15 cellular contexts compared by ENCODE assay signal in the genomic region with DNA sequence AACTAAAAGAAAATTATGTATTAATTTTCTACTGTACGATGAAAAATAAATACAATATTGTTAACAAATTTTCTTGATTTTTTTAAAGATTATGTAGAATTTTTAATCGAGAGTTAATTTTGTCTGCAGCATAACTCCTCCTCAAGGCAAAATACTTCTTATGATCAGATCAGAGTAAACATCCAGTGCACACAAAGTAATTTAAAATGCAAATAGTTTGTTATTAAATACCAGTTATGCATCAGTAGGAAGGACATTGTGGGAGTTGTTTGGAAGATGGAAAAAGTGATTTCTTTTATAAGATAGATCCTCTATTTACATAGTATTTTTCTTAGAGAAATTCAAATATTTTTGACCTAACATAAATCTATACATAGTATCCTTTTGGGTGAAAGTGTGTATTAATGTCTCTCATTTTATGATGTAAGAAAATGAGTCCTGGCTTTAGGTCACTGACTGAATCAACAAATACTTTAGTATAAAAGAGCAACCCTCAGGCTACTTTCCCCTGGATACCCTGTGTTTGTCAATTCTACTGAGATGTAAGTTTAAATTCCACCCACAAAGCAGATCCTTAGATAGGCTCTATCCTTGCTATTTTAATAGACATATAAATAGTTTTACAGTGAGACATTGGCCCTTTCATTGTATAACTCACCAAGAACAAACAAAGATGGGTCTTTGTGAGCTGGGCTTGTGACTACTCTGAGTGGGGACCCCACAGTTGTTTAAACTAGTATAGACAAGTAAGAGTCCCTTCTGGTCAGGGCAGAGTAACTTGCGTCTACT.
"Had no signal": no experiment of that assay in that cellular context is flagged by ENCODE, and none has a peak within 500 bp of the region (broad histone marks: within the 10 kb centered on the region; RNA-seq: fewer than 3 reads in every experiment).

No MANE protein-coding gene starts in this region.

- ATAC-seq: activated CD8-positive, alpha-beta memory T cell treated with anti-CD3 and anti-CD28 coated beads, Interleukin-2, amount 10 ng/mL, durations not matched to agents 7 days and 5 days; activated T-cell treated with anti-CD3 and anti-CD28 coated beads, Interleukin-2, amount 50 U/mL, for 4 hours; gastroesophageal sphincter; left colon; naive thymus-derived CD4-positive, alpha-beta T cell had no signal

- H3K4me1 ChIP-seq: gastroesophageal sphincter, right atrium auricular region, stomach had no signal

- H3K27ac ChIP-seq: gastroesophageal sphincter, right atrium auricular region, stomach, thoracic aorta had no signal

- H3K4me3 ChIP-seq: gastroesophageal sphincter, lung, right atrium auricular region, stomach, thoracic aorta had no signal

- H3K27me3 ChIP-seq: right atrium auricular region had no signal

- DNase-seq: activated CD4-positive, alpha-beta T cell treated with anti-CD3 and anti-CD28 coated beads for 1 hour; activated CD4-positive, alpha-beta T cell treated with anti-CD3 and anti-CD28 coated beads, Interleukin-2, amount 50 U/mL, for 48 hours; activated CD8-positive, alpha-beta memory T cell treated with anti-CD3 and anti-CD28 coated beads, Interleukin-2, amount 10 ng/mL, durations not matched to agents 7 days and 5 days; activated naive CD4-positive, alpha-beta T cell; activated T-cell treated with anti-CD3 and anti-CD28 coated beads, Interleukin-2, amount 50 U/mL, for 4 hours; aorta; left colon; naive thymus-derived CD4-positive, alpha-beta T cell; posterior cingulate gyrus; small intestine; stomach had no signal

- H3K36me3 ChIP-seq: gastroesophageal sphincter, right atrium auricular region, stomach, thoracic aorta had no signal

- H3K4me1 Mint-ChIP-seq: activated CD8-positive, alpha-beta memory T cell treated with anti-CD3 and anti-CD28 coated beads, Interleukin-2, amount 10 ng/mL, durations not matched to agents 7 days and 5 days had no signal

- H3K36me3 Mint-ChIP-seq: activated CD8-positive, alpha-beta memory T cell treated with anti-CD3 and anti-CD28 coated beads, Interleukin-2, amount 10 ng/mL, durations not matched to agents 7 days and 5 days; naive thymus-derived CD4-positive, alpha-beta T cell had no signal

- H3K9me3 Mint-ChIP-seq: activated T-cell treated with anti-CD3 and anti-CD28 coated beads, Interleukin-2, amount 50 U/mL, for 4 hours; naive thymus-derived CD4-positive, alpha-beta T cell had no signal

- H3K27ac Mint-ChIP-seq: activated CD8-positive, alpha-beta memory T cell treated with anti-CD3 and anti-CD28 coated beads, Interleukin-2, amount 10 ng/mL, durations not matched to agents 7 days and 5 days had no signal

- H3K4me3 Mint-ChIP-seq: activated CD8-positive, alpha-beta memory T cell treated with anti-CD3 and anti-CD28 coated beads, Interleukin-2, amount 10 ng/mL, durations not matched to agents 7 days and 5 days; activated T-cell treated with anti-CD3 and anti-CD28 coated beads, Interleukin-2, amount 50 U/mL, for 4 hours had no signal
